2 cellular contexts compared by ENCODE assay signal in the genomic region with DNA sequence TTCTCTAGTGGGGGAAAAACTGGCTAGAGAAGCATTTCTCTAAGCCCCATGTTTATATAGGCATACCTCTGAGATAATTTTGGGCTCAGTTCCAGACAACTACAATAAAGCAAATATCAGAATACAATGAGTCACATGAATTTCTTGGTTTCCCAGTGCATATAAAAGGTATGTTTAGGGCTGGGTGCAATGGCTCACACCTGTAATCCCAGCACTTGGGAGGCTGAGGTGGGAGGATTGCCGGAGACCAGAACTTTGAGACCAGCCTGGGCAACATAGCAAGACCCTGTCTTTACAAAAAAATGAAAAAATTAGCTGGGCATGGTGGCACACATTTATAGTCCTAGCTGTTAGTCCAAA.
A peak's percentile ranks its signal among the peaks of the same experiment; 100 is the strongest.
TF ChIP-seq lines count a peak whose summit lies in the region.

No MANE protein-coding gene starts in this region.

TF ChIP-seq in IMR-90, 13 proteins besides CTCF, POLR2A, EP300 and RAD21:
- TF ChIP-seq, protein P1, sequence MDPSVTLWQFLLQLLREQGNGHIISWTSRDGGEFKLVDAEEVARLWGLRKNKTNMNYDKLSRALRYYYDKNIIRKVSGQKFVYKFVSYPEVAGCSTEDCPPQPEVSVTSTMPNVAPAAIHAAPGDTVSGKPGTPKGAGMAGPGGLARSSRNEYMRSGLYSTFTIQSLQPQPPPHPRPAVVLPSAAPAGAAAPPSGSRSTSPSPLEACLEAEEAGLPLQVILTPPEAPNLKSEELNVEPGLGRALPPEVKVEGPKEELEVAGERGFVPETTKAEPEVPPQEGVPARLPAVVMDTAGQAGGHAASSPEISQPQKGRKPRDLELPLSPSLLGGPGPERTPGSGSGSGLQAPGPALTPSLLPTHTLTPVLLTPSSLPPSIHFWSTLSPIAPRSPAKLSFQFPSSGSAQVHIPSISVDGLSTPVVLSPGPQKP (IDR thresholded peaks at IDR 0.05; ENCODE audit: borderline replicate concordance, low read depth, low read length): no peak
- no peak for TF ChIP-seq RFX5 (IDR thresholded peaks at IDR 0.05; ENCODE audit: low read depth, low read length)
- TF ChIP-seq FOS (IDR thresholded peaks at IDR 0.05; ENCODE audit: low read depth, low read length): no peak
- TF ChIP-seq MAZ (IDR thresholded peaks at IDR 0.05; ENCODE audit: borderline replicate concordance, low read depth, low read length): no peak
- no peak for TF ChIP-seq MXI1 (IDR thresholded peaks at IDR 0.05; ENCODE audit: borderline replicate concordance, low read depth, low read length)
- TF ChIP-seq CHD1 (IDR thresholded peaks at IDR 0.05; ENCODE audit: low read depth, low read length): no peak
- no peak for TF ChIP-seq BHLHE40 (IDR thresholded peaks at IDR 0.05; ENCODE audit: low read depth, low read length)

TF ChIP-seq in WTC11, 78 proteins besides CTCF, POLR2A, EP300 and RAD21:
- TF ChIP-seq ZBTB21 (CRISPR knock-in tag; IDR thresholded peaks at IDR 0.05; ENCODE audit: borderline replicate concordance): no peak
- peak; percentile 71; the same call in 1 of the 2 replicates for TF ChIP-seq ZNF121 (CRISPR knock-in tag; IDR thresholded peaks at IDR 0.05)
